Comparison of ENCODE assay signal across 1 cellular context in the genomic region with DNA sequence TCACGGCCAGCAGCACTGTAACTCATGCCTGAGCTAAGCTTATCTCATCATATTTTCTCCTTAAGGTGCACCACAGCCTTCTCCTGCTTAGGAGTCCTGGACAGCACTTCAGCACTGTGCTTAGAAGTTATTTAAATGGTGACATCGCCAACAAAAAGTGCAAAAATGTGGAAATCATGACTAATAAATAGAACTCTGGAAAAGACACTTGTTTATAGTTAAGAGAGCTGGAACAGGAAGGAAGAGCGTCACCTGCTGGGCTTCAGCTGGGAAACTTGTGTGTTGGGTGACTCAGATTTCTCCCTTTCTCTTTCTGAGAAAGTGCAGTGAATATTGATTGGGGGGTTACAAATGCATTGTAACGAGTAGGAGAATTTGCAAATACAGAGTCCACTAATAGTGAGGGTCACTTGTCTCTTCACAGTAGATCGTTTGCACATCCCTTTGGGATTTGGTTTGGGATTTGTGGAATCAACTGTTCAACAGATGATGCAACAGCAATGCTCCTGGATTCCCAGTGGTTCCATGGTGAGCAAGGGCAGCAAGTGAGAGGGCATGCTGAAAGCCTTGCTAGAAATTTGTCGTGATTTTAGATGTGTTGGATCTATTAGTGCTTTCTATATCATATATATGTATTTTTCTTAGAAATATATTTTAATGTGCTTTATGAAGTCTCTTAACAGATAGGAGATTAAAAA.
TF ChIP-seq lines count a peak whose summit lies in the region.

No MANE protein-coding gene starts in this region.

TF ChIP-seq in HepG2, 621 proteins besides CTCF, POLR2A, EP300 and RAD21 (continued from another document):
- TF ChIP-seq, protein P1, sequence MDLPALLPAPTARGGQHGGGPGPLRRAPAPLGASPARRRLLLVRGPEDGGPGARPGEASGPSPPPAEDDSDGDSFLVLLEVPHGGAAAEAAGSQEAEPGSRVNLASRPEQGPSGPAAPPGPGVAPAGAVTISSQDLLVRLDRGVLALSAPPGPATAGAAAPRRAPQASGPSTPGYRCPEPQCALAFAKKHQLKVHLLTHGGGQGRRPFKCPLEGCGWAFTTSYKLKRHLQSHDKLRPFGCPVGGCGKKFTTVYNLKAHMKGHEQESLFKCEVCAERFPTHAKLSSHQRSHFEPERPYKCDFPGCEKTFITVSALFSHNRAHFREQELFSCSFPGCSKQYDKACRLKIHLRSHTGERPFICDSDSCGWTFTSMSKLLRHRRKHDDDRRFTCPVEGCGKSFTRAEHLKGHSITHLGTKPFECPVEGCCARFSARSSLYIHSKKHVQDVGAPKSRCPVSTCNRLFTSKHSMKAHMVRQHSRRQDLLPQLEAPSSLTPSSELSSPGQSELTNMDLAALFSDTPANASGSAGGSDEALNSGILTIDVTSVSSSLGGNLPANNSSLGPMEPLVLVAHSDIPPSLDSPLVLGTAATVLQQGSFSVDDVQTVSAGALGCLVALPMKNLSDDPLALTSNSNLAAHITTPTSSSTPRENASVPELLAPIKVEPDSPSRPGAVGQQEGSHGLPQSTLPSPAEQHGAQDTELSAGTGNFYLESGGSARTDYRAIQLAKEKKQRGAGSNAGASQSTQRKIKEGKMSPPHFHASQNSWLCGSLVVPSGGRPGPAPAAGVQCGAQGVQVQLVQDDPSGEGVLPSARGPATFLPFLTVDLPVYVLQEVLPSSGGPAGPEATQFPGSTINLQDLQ (CRISPR knock-in tag; IDR thresholded peaks at IDR 0.05), result no peak
- TF ChIP-seq, protein P2, sequence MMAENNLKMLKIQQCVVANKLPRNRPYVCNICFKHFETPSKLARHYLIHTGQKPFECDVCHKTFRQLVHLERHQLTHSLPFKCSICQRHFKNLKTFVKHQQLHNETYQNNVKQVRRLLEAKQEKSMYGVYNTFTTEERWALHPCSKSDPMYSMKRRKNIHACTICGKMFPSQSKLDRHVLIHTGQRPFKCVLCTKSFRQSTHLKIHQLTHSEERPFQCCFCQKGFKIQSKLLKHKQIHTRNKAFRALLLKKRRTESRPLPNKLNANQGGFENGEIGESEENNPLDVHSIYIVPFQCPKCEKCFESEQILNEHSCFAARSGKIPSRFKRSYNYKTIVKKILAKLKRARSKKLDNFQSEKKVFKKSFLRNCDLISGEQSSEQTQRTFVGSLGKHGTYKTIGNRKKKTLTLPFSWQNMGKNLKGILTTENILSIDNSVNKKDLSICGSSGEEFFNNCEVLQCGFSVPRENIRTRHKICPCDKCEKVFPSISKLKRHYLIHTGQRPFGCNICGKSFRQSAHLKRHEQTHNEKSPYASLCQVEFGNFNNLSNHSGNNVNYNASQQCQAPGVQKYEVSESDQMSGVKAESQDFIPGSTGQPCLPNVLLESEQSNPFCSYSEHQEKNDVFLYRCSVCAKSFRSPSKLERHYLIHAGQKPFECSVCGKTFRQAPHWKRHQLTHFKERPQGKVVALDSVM (CRISPR knock-in tag; IDR thresholded peaks at IDR 0.05), result no peak
- TF ChIP-seq BCL6 (CRISPR knock-in tag; IDR thresholded peaks at IDR 0.05) (0 out of 2 replicates have a peak, but pooled peaks have one; percentile 8), BCL3 (CRISPR knock-in tag; IDR thresholded peaks at IDR 0.05) (no peak), YEATS2 (CRISPR knock-in tag; IDR thresholded peaks at IDR 0.05; ENCODE audit: borderline replicate concordance) (no peak), PTBP1 (IDR thresholded peaks at IDR 0.05; ENCODE audit: low read depth, low read length, poor library complexity, severe bottlenecking) (no peak), NFATC3 (CRISPR knock-in tag; IDR thresholded peaks at IDR 0.05) (no peak), SIN3B (IDR thresholded peaks at IDR 0.05; ENCODE audit: low read length) (no peak), SMC3 (IDR thresholded peaks at IDR 0.05; ENCODE audit: low read length) (peak; percentile 57), CEBPG (CRISPR knock-in tag; IDR thresholded peaks at IDR 0.05) (peak; percentile 60; the same call in 1 of the 2 replicates), ZNF20 (CRISPR knock-in tag; IDR thresholded peaks at IDR 0.05) (no peak), CEBPB (IDR thresholded peaks at IDR 0.05; ENCODE audit: borderline replicate concordance, low read depth, low read length) (peak; percentile 48; the same call in 1 of the 2 replicates), PRMT3 (CRISPR knock-in tag; IDR thresholded peaks at IDR 0.05; ENCODE audit: borderline replicate concordance, low read depth) (no peak), STAG1 (CRISPR knock-in tag; IDR thresholded peaks at IDR 0.05) (peak; percentile 57), E2F1 (CRISPR knock-in tag; IDR thresholded peaks at IDR 0.05) (no peak), GABPA (IDR thresholded peaks at IDR 0.05; ENCODE audit: low read depth, low read length) (no peak), GABPA (CRISPR knock-in tag; IDR thresholded peaks at IDR 0.05; ENCODE audit: low read depth) (no peak), KLF13 (CRISPR knock-in tag; IDR thresholded peaks at IDR 0.05) (no peak), PCBP1 (IDR thresholded peaks at IDR 0.05; ENCODE audit: borderline replicate concordance, low read depth, low read length) (no peak)
- TF ChIP-seq, protein P3, sequence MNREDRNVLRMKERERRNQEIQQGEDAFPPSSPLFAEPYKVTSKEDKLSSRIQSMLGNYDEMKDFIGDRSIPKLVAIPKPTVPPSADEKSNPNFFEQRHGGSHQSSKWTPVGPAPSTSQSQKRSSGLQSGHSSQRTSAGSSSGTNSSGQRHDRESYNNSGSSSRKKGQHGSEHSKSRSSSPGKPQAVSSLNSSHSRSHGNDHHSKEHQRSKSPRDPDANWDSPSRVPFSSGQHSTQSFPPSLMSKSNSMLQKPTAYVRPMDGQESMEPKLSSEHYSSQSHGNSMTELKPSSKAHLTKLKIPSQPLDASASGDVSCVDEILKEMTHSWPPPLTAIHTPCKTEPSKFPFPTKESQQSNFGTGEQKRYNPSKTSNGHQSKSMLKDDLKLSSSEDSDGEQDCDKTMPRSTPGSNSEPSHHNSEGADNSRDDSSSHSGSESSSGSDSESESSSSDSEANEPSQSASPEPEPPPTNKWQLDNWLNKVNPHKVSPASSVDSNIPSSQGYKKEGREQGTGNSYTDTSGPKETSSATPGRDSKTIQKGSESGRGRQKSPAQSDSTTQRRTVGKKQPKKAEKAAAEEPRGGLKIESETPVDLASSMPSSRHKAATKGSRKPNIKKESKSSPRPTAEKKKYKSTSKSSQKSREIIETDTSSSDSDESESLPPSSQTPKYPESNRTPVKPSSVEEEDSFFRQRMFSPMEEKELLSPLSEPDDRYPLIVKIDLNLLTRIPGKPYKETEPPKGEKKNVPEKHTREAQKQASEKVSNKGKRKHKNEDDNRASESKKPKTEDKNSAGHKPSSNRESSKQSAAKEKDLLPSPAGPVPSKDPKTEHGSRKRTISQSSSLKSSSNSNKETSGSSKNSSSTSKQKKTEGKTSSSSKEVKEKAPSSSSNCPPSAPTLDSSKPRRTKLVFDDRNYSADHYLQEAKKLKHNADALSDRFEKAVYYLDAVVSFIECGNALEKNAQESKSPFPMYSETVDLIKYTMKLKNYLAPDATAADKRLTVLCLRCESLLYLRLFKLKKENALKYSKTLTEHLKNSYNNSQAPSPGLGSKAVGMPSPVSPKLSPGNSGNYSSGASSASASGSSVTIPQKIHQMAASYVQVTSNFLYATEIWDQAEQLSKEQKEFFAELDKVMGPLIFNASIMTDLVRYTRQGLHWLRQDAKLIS (CRISPR knock-in tag; IDR thresholded peaks at IDR 0.05), result no peak
